ENCODE assay signal across 27 cellular contexts in genomic region chr2:195850764-195851163, GRCh38.
"Had no signal": no experiment of that assay in that cellular context is flagged by ENCODE, and none has a peak within 500 bp of the region (broad histone marks: within the 10 kb centered on the region; RNA-seq: fewer than 3 reads in every experiment).

No MANE protein-coding gene starts in this region.

- H3K9me3 Mint-ChIP-seq: naive B cell; naive thymus-derived CD8-positive, alpha-beta T cell; natural killer cell treated with Interleukin-12 subunit alpha and Interleukin-12 subunit beta and Interleukin-15 and Interleukin-18, amount 100 ng/mL, for 72 hours; stimulated activated memory B cell treated with anti-CD40 and anti-IgM and Interleukin-4, amounts not matched to agents 10 μg/mL and 1 μg/mL and 100 μg/mL, for 72 hours had no signal

- H3K4me1 Mint-ChIP-seq: naive thymus-derived CD8-positive, alpha-beta T cell; nephron progenitor cell; neural crest cell; stimulated activated memory B cell treated with anti-CD40 and anti-IgM and Interleukin-4, amounts not matched to agents 10 μg/mL and 1 μg/mL and 100 μg/mL, for 72 hours had no signal

- H3K27ac Mint-ChIP-seq: naive B cell; natural killer cell treated with Interleukin-12 subunit alpha and Interleukin-12 subunit beta and Interleukin-15 and Interleukin-18, amount 100 ng/mL, for 72 hours; nephron progenitor cell; progenitor cell of endocrine pancreas; stimulated activated memory B cell treated with anti-CD40 and anti-IgM and Interleukin-4, amounts not matched to agents 10 μg/mL and 1 μg/mL and 100 μg/mL, for 72 hours; stimulated activated naive CD8-positive, alpha-beta T cell treated with anti-CD3 and anti-CD28 coated beads, Interleukin-15, amount 100 ng/mL, for 72 hours; type B pancreatic cell had no signal

- H3K4me3 Mint-ChIP-seq: naive B cell; natural killer cell treated with Interleukin-12 subunit alpha and Interleukin-12 subunit beta and Interleukin-15 and Interleukin-18, amount 100 ng/mL, for 72 hours; nephron progenitor cell; neural crest cell; stimulated activated memory B cell treated with anti-CD40 and anti-IgM and Interleukin-4, amounts not matched to agents 10 μg/mL and 1 μg/mL and 100 μg/mL, for 72 hours; stimulated activated naive CD8-positive, alpha-beta T cell treated with anti-CD3 and anti-CD28 coated beads, Interleukin-15, amount 100 ng/mL, for 72 hours; type B pancreatic cell had no signal

- H3K27me3 Mint-ChIP-seq: progenitor cell of endocrine pancreas; stimulated activated memory B cell treated with anti-CD40 and anti-IgM and Interleukin-4, amounts not matched to agents 10 μg/mL and 1 μg/mL and 100 μg/mL, for 72 hours; stimulated activated naive CD8-positive, alpha-beta T cell treated with anti-CD3 and anti-CD28 coated beads, Interleukin-15, amount 100 ng/mL, for 72 hours; type B pancreatic cell had no signal

- ATAC-seq: naive thymus-derived CD8-positive, alpha-beta T cell; psoas muscle; right cardiac atrium; right lobe of liver; stimulated activated naive CD8-positive, alpha-beta T cell treated with anti-CD3 and anti-CD28 coated beads, Interleukin-15, Interleukin-2, amounts not matched to agents 100 U/mL and 50 U/mL, for 24 hours had no signal

- DNase-seq: naive B cell; naive thymus-derived CD8-positive, alpha-beta T cell; nephron progenitor cell; occipital lobe; ovary; posterior cingulate gyrus; psoas muscle; right cardiac atrium; right lobe of liver; sigmoid colon; small intestine; stimulated activated CD4-positive, alpha-beta T cell treated with anti-CD3 and anti-CD28 coated beads, Interleukin-15, amount 100 ng/mL, for 24 hours; stimulated activated CD4-positive, alpha-beta T cell treated with anti-CD3 and anti-CD28 coated beads, Interleukin-2, amount 100 ng/mL, for 24 hours; stimulated activated CD4-positive, alpha-beta T cell treated with anti-CD3 and anti-CD28 coated beads, Interleukin-2, amount 100 ng/mL, for 48 hours; stimulated activated CD4-positive, alpha-beta T cell treated with anti-CD3 and anti-CD28 coated beads, Interleukin-4, amount 100 ng/mL, for 24 hours; stimulated activated naive CD4-positive, alpha-beta T cell; stimulated activated naive CD8-positive, alpha-beta T cell treated with anti-CD3 and anti-CD28 coated beads, Interleukin-15, amount 100 ng/mL, for 72 hours; stimulated activated naive CD8-positive, alpha-beta T cell treated with anti-CD3 and anti-CD28 coated beads, Interleukin-15, Interleukin-2, amounts not matched to agents 100 U/mL and 50 U/mL, for 24 hours; substantia nigra; testis; tibial artery; transverse colon had no signal

- H3K36me3 Mint-ChIP-seq: naive B cell; naive thymus-derived CD8-positive, alpha-beta T cell; natural killer cell treated with Interleukin-12 subunit alpha and Interleukin-12 subunit beta and Interleukin-15 and Interleukin-18, amount 100 ng/mL, for 72 hours; stimulated activated memory B cell treated with anti-CD40 and anti-IgM and Interleukin-4, amounts not matched to agents 10 μg/mL and 1 μg/mL and 100 μg/mL, for 72 hours had no signal
